Comparison of ENCODE assay signal across 8 cellular contexts in genomic region chr2:69306897-69307695, GRCh38.
DNase-seq lines count a peak whose midpoint lies in the region; ATAC-seq and TF ChIP-seq lines count a peak whose summit lies in the region.

No MANE protein-coding gene starts in this region.

- H3K27me3 Mint-ChIP-seq in GM23338 (ENCODE audit: insufficient read depth, low read depth, poor library complexity) (peaks cover 19% of the 10 kb centered on the region), glutamatergic neuron (ENCODE audit: unreplicated experiment) (peaks cover 6% of the 10 kb centered on the region)

- peak; percentile 66 to 98 for TF ChIP-seq CTCF in GM23338 (conservative IDR thresholded peaks at IDR 0.05; ENCODE audit: low read depth in 2 of 2)
- peak; percentile 59; the same call in 1 of the 2 replicates for TF ChIP-seq CTCF in LNCAP (IDR thresholded peaks at IDR 0.05)
- TF ChIP-seq CTCF in glutamatergic neuron (IDR thresholded peaks at IDR 0.05; ENCODE audit: partially characterized antibody, unreplicated experiment), result peak; percentile 83

- peak overlapping the region; percentile 78 for H3K4me3 Mint-ChIP-seq in GM23338
- H3K4me3 Mint-ChIP-seq in glutamatergic neuron (ENCODE audit: unreplicated experiment), result peak overlapping the region; percentile 84

- H4K20me1 ChIP-seq in GM23338 (replicated peaks; ENCODE audit: insufficient read depth), result no peaks in the 10 kb centered on the region

- peak overlapping the region; percentile 98 for H3K4me2 ChIP-seq in GM23338

- peaks cover 6% of the 10 kb centered on the region; the same call in 1 of the 2 replicates for H3K4me1 ChIP-seq in GM23338 (ENCODE audit: insufficient read depth)

- H3K9me3 Mint-ChIP-seq in GM23338 (peaks cover 3% of the 10 kb centered on the region; the same call in 2 of the 3 replicates), glutamatergic neuron (ENCODE audit: unreplicated experiment) (peaks cover 4% of the 10 kb centered on the region)

- H3K36me3 ChIP-seq in GM23338 (ENCODE audit: insufficient read depth), result no peaks in the 10 kb centered on the region
- no peaks in the 10 kb centered on the region for H3K36me3 ChIP-seq in SK-N-MC (ENCODE audit: insufficient read depth, low read length)

- H3K36me3 Mint-ChIP-seq in GM23338 (ENCODE audit: low read depth) (no peaks in the 10 kb centered on the region; the same call in 2 of the 3 replicates), glutamatergic neuron (ENCODE audit: unreplicated experiment) (peaks cover 5% of the 10 kb centered on the region)

- no peak overlapping the region for H3K27ac ChIP-seq in GM23338 (ENCODE audit: low read depth)
- H3K27ac ChIP-seq in SK-N-MC, result no peak overlapping the region
- no peak overlapping the region for H3K27ac ChIP-seq in substantia nigra (ENCODE audit: low read depth, low read length, poor library complexity, severe bottlenecking)

- peaks cover 17% of the 10 kb centered on the region for H3K4me1 Mint-ChIP-seq in GM23338
- no peaks in the 10 kb centered on the region for H3K4me1 Mint-ChIP-seq in glutamatergic neuron (ENCODE audit: low read depth, unreplicated experiment)

- 0 out of 2 replicates have a peak, but pooled peaks cover 2% of the 10 kb centered on the region for H3F3A ChIP-seq in GM23338 (replicated peaks; ENCODE audit: low read depth)

- H3K79me2 ChIP-seq in GM23338 (replicated peaks; ENCODE audit: insufficient read depth), result no peaks in the 10 kb centered on the region

- H3K9me3 ChIP-seq in SK-N-MC (ENCODE audit: low read depth, low read length), result no peaks in the 10 kb centered on the region

- H3K27me3 ChIP-seq in GM23338 (ENCODE audit: insufficient read depth), result peaks cover 28% of the 10 kb centered on the region

- ATAC-seq in GM23338, result peak; percentile 84

- peak overlapping the region; percentile 67 for H3K9ac ChIP-seq in SK-N-MC (ENCODE audit: insufficient read length)

- no peaks in the 10 kb centered on the region; the same call in 1 of the 2 replicates for H3K9me2 ChIP-seq in GM23338 (ENCODE audit: insufficient read depth)

- peak overlapping the region; percentile 100 for H2AFZ ChIP-seq in GM23338

- H3K27ac Mint-ChIP-seq in GM23338 (no peak overlapping the region), glutamatergic neuron (ENCODE audit: unreplicated experiment) (no peak overlapping the region)

- H3K4me3 ChIP-seq in GM23338, result peak overlapping the region; percentile 91
- H3K4me3 ChIP-seq in SK-N-MC, result peak overlapping the region; percentile 87

- DNase-seq in DMS53 treated with DMSO at 0.1 percent for 48 hours (lab: John Stamatoyannopoulos, UW; ENCODE audit: unreplicated experiment) (peak; percentile 49), GM23338 (ENCODE audit: low spot score) (peak; percentile 92), SK-N-MC (ENCODE audit: low read depth, low spot score) (peak; percentile 22), glutamatergic neuron (peak; percentile 92), occipital lobe (lab: John Stamatoyannopoulos, UW) (peak; percentile 64), substantia nigra (lab: John Stamatoyannopoulos, UW) (peak in 41 of 49 donors; percentile 10 to 76 (median 50))
- DNase-seq in activated naive CD4-positive, alpha-beta T cell treated with anti-CD3 and anti-CD28 coated beads, Interleukin-2, amount 50 U/mL, for 16 hours, result peak; percentile 70

TF ChIP-seq in GM23338, 12 proteins besides CTCF, POLR2A, EP300 and RAD21:
- TF ChIP-seq, protein P1, sequence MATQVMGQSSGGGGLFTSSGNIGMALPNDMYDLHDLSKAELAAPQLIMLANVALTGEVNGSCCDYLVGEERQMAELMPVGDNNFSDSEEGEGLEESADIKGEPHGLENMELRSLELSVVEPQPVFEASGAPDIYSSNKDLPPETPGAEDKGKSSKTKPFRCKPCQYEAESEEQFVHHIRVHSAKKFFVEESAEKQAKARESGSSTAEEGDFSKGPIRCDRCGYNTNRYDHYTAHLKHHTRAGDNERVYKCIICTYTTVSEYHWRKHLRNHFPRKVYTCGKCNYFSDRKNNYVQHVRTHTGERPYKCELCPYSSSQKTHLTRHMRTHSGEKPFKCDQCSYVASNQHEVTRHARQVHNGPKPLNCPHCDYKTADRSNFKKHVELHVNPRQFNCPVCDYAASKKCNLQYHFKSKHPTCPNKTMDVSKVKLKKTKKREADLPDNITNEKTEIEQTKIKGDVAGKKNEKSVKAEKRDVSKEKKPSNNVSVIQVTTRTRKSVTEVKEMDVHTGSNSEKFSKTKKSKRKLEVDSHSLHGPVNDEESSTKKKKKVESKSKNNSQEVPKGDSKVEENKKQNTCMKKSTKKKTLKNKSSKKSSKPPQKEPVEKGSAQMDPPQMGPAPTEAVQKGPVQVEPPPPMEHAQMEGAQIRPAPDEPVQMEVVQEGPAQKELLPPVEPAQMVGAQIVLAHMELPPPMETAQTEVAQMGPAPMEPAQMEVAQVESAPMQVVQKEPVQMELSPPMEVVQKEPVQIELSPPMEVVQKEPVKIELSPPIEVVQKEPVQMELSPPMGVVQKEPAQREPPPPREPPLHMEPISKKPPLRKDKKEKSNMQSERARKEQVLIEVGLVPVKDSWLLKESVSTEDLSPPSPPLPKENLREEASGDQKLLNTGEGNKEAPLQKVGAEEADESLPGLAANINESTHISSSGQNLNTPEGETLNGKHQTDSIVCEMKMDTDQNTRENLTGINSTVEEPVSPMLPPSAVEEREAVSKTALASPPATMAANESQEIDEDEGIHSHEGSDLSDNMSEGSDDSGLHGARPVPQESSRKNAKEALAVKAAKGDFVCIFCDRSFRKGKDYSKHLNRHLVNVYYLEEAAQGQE (IDR thresholded peaks at IDR 0.05; ENCODE audit: unreplicated experiment), result no peak
- TF ChIP-seq EZH2phosphoT487 (IDR thresholded peaks at IDR 0.05; ENCODE audit: unreplicated experiment) (no peak), STAT1 (IDR thresholded peaks at IDR 0.05; ENCODE audit: unreplicated experiment) (no peak), JUNB (IDR thresholded peaks at IDR 0.05; ENCODE audit: unreplicated experiment) (no peak), EZH2 (IDR thresholded peaks at IDR 0.05; ENCODE audit: low read depth, unreplicated experiment) (no peak), NANOG (IDR thresholded peaks at IDR 0.05; ENCODE audit: borderline replicate concordance) (no peak)
- TF ChIP-seq, protein P2, sequence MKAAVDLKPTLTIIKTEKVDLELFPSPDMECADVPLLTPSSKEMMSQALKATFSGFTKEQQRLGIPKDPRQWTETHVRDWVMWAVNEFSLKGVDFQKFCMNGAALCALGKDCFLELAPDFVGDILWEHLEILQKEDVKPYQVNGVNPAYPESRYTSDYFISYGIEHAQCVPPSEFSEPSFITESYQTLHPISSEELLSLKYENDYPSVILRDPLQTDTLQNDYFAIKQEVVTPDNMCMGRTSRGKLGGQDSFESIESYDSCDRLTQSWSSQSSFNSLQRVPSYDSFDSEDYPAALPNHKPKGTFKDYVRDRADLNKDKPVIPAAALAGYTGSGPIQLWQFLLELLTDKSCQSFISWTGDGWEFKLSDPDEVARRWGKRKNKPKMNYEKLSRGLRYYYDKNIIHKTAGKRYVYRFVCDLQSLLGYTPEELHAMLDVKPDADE (IDR thresholded peaks at IDR 0.05), result no peak

Comparison
In these comparisons a context has a peak if more than half of its experiments do, and no peak if none do; other contexts are left out.
1. DNase-seq: peak in every context shown above with its lines; median percentile 92 in GM23338; 92 in glutamatergic neuron; 70 in activated naive CD4-positive, alpha-beta T cell treated with anti-CD3 and anti-CD28 coated beads, Interleukin-2, amount 50 U/mL, for 16 hours; 64 in occipital lobe; 50 in substantia nigra; 49 in DMS53 treated with DMSO at 0.1 percent for 48 hours; 22 in SK-N-MC.